In genomic region chr1:243850013-243850367, GRCh38 we compare ENCODE assay signal across 2 cellular contexts.
TF ChIP-seq lines count a peak whose summit lies in the region.

TSS of gene AKT3 (minus strand) at chr1:243850243. CDS start at chr1:243843170, 7,073 bp downstream.

TF ChIP-seq in A549, 52 proteins besides CTCF, POLR2A, EP300 and RAD21 (continued from another document):
- TF ChIP-seq, protein P1, sequence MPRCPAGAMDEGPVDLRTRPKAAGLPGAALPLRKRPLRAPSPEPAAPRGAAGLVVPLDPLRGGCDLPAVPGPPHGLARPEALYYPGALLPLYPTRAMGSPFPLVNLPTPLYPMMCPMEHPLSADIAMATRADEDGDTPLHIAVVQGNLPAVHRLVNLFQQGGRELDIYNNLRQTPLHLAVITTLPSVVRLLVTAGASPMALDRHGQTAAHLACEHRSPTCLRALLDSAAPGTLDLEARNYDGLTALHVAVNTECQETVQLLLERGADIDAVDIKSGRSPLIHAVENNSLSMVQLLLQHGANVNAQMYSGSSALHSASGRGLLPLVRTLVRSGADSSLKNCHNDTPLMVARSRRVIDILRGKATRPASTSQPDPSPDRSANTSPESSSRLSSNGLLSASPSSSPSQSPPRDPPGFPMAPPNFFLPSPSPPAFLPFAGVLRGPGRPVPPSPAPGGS (IDR thresholded peaks at IDR 0.05): no peak
- TF ChIP-seq HMGXB4 (CRISPR knock-in tag; IDR thresholded peaks at IDR 0.05; ENCODE audit: borderline replicate concordance): no peak
- TF ChIP-seq CBX2 (IDR thresholded peaks at IDR 0.05; ENCODE audit: borderline replicate concordance, low read depth): no peak
- no peak for TF ChIP-seq ZNF302 (CRISPR knock-in tag; IDR thresholded peaks at IDR 0.05)
- TF ChIP-seq RFX5 (IDR thresholded peaks at IDR 0.05): no peak
- TF ChIP-seq E2F6 (IDR thresholded peaks at IDR 0.05; ENCODE audit: borderline replicate concordance, low read depth): no peak
- TF ChIP-seq HEYL (CRISPR knock-in tag; IDR thresholded peaks at IDR 0.05): no peak
- TF ChIP-seq, protein P2, sequence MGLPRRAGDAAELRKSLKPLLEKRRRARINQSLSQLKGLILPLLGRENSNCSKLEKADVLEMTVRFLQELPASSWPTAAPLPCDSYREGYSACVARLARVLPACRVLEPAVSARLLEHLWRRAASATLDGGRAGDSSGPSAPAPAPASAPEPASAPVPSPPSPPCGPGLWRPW (IDR thresholded peaks at IDR 0.05): no peak
- no peak for TF ChIP-seq CHD2 (IDR thresholded peaks at IDR 0.05; ENCODE audit: low read length, partially characterized antibody)
- no peak for TF ChIP-seq HOXB5 (CRISPR knock-in tag; IDR thresholded peaks at IDR 0.05)
- no peak for TF ChIP-seq CEBPB (IDR thresholded peaks at IDR 0.05)
- no peak for TF ChIP-seq HOXB13 (CRISPR knock-in tag; IDR thresholded peaks at IDR 0.05; ENCODE audit: low read depth)
- TF ChIP-seq JUNB (IDR thresholded peaks at IDR 0.05): no peak
TF ChIP-seq in A549: peak in this region for 0.

TF ChIP-seq in GM12878, 131 proteins besides CTCF, POLR2A, EP300 and RAD21 (continued from another document):
- TF ChIP-seq ZBTB40 (IDR thresholded peaks at IDR 0.05; ENCODE audit: borderline replicate concordance): no peak
- TF ChIP-seq KLF5 (IDR thresholded peaks at IDR 0.05; ENCODE audit: partially characterized antibody): no peak
- no peak for TF ChIP-seq MAX (IDR thresholded peaks at IDR 0.05; ENCODE audit: low read depth, low read length)
- no peak for TF ChIP-seq CBX3 (IDR thresholded peaks at IDR 0.05; ENCODE audit: borderline replicate concordance, low read depth)
- no peak for TF ChIP-seq TBL1XR1 (IDR thresholded peaks at IDR 0.05; ENCODE audit: low read depth, low read length)
- no peak for TF ChIP-seq NR2F1 (conservative IDR thresholded peaks at IDR 0.05)
- TF ChIP-seq CREM (IDR thresholded peaks at IDR 0.05; ENCODE audit: low read depth): no peak
- TF ChIP-seq, protein P3, sequence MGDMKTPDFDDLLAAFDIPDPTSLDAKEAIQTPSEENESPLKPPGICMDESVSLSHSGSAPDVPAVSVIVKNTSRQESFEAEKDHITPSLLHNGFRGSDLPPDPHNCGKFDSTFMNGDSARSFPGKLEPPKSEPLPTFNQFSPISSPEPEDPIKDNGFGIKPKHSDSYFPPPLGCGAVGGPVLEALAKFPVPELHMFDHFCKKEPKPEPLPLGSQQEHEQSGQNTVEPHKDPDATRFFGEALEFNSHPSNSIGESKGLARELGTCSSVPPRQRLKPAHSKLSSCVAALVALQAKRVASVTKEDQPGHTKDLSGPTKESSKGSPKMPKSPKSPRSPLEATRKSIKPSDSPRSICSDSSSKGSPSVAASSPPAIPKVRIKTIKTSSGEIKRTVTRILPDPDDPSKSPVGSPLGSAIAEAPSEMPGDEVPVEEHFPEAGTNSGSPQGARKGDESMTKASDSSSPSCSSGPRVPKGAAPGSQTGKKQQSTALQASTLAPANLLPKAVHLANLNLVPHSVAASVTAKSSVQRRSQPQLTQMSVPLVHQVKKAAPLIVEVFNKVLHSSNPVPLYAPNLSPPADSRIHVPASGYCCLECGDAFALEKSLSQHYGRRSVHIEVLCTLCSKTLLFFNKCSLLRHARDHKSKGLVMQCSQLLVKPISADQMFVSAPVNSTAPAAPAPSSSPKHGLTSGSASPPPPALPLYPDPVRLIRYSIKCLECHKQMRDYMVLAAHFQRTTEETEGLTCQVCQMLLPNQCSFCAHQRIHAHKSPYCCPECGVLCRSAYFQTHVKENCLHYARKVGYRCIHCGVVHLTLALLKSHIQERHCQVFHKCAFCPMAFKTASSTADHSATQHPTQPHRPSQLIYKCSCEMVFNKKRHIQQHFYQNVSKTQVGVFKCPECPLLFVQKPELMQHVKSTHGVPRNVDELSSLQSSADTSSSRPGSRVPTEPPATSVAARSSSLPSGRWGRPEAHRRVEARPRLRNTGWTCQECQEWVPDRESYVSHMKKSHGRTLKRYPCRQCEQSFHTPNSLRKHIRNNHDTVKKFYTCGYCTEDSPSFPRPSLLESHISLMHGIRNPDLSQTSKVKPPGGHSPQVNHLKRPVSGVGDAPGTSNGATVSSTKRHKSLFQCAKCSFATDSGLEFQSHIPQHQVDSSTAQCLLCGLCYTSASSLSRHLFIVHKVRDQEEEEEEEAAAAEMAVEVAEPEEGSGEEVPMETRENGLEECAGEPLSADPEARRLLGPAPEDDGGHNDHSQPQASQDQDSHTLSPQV (IDR thresholded peaks at IDR 0.05): no peak
- no peak for TF ChIP-seq BRCA1 (IDR thresholded peaks at IDR 0.05; ENCODE audit: low read depth, low read length)
- TF ChIP-seq ATF7 (IDR thresholded peaks at IDR 0.05; ENCODE audit: low read depth): no peak
- no peak for TF ChIP-seq ZNF207 (IDR thresholded peaks at IDR 0.05; ENCODE audit: borderline replicate concordance)
- TF ChIP-seq RELA (IDR thresholded peaks at IDR 0.05; ENCODE audit: borderline replicate concordance, partially characterized antibody): no peak
- TF ChIP-seq KDM1A (IDR thresholded peaks at IDR 0.05; ENCODE audit: borderline replicate concordance): no peak
